In genomic region chr3:142963266-142964149, GRCh38 we compare ENCODE assay signal across 8 cellular contexts. TPM values are rescaled to one million over a fixed set of nuclear protein-coding genes. Genes with fewer than 3 reads are reported as not detected.
DNase-seq lines count a peak whose midpoint lies in the region; ATAC-seq lines count a peak whose summit lies in the region.

TSS of gene PAQR9 (minus strand) at chr3:142963674. CDS start at chr3:142963336, 338 bp downstream.

- H2BK120ac ChIP-seq in trophoblast cell (ENCODE audit: insufficient read depth, low read length, poor library complexity): no peak within 1 kb of the TSS

- H3K27me3 Mint-ChIP-seq in activated CD4-positive, alpha-beta memory T cell treated with anti-CD3 and anti-CD28 coated beads, Interleukin-2, amount 10 ng/mL, durations not matched to agents 7 days and 5 days: peaks cover 70% of the 10 kb centered on the region

- no peaks in the 10 kb centered on the region for H3K36me3 ChIP-seq in trophoblast cell (ENCODE audit: control insufficient read depth in 1 of 2, insufficient read depth in 2 of 2, low read length in 2 of 2)

- POLR2A ChIA-PET in activated CD4-positive, alpha-beta memory T cell treated with anti-CD3 and anti-CD28 coated beads, Interleukin-2, amount 10 ng/mL, durations not matched to agents 7 days and 5 days (lab: Charles Lee): interaction anchor here (0.5 to 1.1 kb wide), 2 partner anchors 14 to 19 kb away, joined by 3 to 4 read pairs; no protein-coding TSS in a partner anchor

- H3K9me3 ChIP-seq in trophoblast cell (ENCODE audit: insufficient read depth, low read depth, low read length): peaks cover 11% of the 10 kb centered on the region

- H3K9ac ChIP-seq in trophoblast cell (ENCODE audit: low read length): no peak within 1 kb of the TSS

- no peaks in the 10 kb centered on the region for H3K79me2 ChIP-seq in trophoblast cell (ENCODE audit: control insufficient read depth, insufficient read depth, low read length, poor library complexity)

- peak within 1 kb of the TSS; percentile 70 for H3K4me3 Mint-ChIP-seq in activated CD4-positive, alpha-beta memory T cell treated with anti-CD3 and anti-CD28 coated beads, Interleukin-2, amount 10 ng/mL, durations not matched to agents 7 days and 5 days

- no peaks in the 10 kb centered on the region for H3K36me3 Mint-ChIP-seq in activated CD4-positive, alpha-beta memory T cell treated with anti-CD3 and anti-CD28 coated beads, Interleukin-2, amount 10 ng/mL, durations not matched to agents 7 days and 5 days (ENCODE audit: low read depth)

- H3K4me1 Mint-ChIP-seq in activated CD4-positive, alpha-beta memory T cell treated with anti-CD3 and anti-CD28 coated beads, Interleukin-2, amount 10 ng/mL, durations not matched to agents 7 days and 5 days: peaks cover 15% of the 10 kb centered on the region

- DNase-seq in NCI-H748 (lab: John Stamatoyannopoulos, UW; ENCODE audit: unreplicated experiment) (peak; percentile 64), NCI-H748 treated with DMSO at 0.1 percent for 48 hours (lab: John Stamatoyannopoulos, UW) (no peak), germinal center (ENCODE audit: low spot score) (peak; percentile 29), trophoblast cell (peak; percentile 3 to 45), H4 (ENCODE audit: low spot score) (no peak)
- DNase-seq in activated CD4-positive, alpha-beta memory T cell treated with anti-CD3 and anti-CD28 coated beads, Interleukin-2, amount 10 ng/mL, durations not matched to agents 7 days and 5 days: no peak

- H3K14ac ChIP-seq in trophoblast cell (ENCODE audit: low read length): no peak within 1 kb of the TSS

- peaks cover 0 to 6% of the 10 kb centered on the region in 2 experiments for H3K4me1 ChIP-seq in trophoblast cell (ENCODE audit: control insufficient read depth in 1 of 2, insufficient read depth in 2 of 2, low read length in 2 of 2)

- no peak within 1 kb of the TSS for H3K23ac ChIP-seq in trophoblast cell (ENCODE audit: low read length)

- H2AK5ac ChIP-seq in trophoblast cell (ENCODE audit: low read length): no peak within 1 kb of the TSS

- no peak within 1 kb of the TSS for H3K27ac Mint-ChIP-seq in activated CD4-positive, alpha-beta memory T cell treated with anti-CD3 and anti-CD28 coated beads, Interleukin-2, amount 10 ng/mL, durations not matched to agents 7 days and 5 days

- H3K9me3 Mint-ChIP-seq in activated CD4-positive, alpha-beta memory T cell treated with anti-CD3 and anti-CD28 coated beads, Interleukin-2, amount 10 ng/mL, durations not matched to agents 7 days and 5 days: no peaks in the 10 kb centered on the region

- H3K4ac ChIP-seq in trophoblast cell (ENCODE audit: low read depth, low read length): no peak within 1 kb of the TSS

- CTCF ChIA-PET in activated CD4-positive, alpha-beta memory T cell treated with anti-CD3 and anti-CD28 coated beads, Interleukin-2, amount 10 ng/mL, durations not matched to agents 7 days and 5 days (lab: Charles Lee): interaction anchor here (0.5 to 0.8 kb wide), 2 partner anchors 14 to 247 kb away, joined by 3 read pairs; no protein-coding TSS in a partner anchor

- no peak within 1 kb of the TSS for H4K12ac ChIP-seq in trophoblast cell (ENCODE audit: low read depth, low read length)

- no peak within 1 kb of the TSS for H2BK12ac ChIP-seq in trophoblast cell (ENCODE audit: low read length)

- H3K27me3 ChIP-seq in trophoblast cell (ENCODE audit: insufficient read depth, low read length): peaks cover 25% of the 10 kb centered on the region

- WGBS in trophoblast cell (ENCODE audit: extremely low coverage, insufficient coverage, insufficient read length): no CpG with 5 or more reads among the region's 126 CpGs

- no peak within 1 kb of the TSS for H2BK5ac ChIP-seq in trophoblast cell (ENCODE audit: low read depth, low read length, poor library complexity)

- H3K18ac ChIP-seq in trophoblast cell (ENCODE audit: low read length): no peak within 1 kb of the TSS

- ATAC-seq in HG03175 (IDR thresholded peaks at IDR 0.05; ENCODE audit: unreplicated experiment): peak; percentile 59
- no peak for ATAC-seq in HG02840 (IDR thresholded peaks at IDR 0.05; ENCODE audit: low FRiP score, unreplicated experiment)

- peak within 1 kb of the TSS; percentile 95 for H3K4me2 ChIP-seq in trophoblast cell (ENCODE audit: low read length)

- H3K4me3 ChIP-seq in trophoblast cell (ENCODE audit: low read depth, low read length): peak within 1 kb of the TSS; percentile 80

- H4K91ac ChIP-seq in trophoblast cell (ENCODE audit: low read depth, low read length): no peak within 1 kb of the TSS

- no peak within 1 kb of the TSS for H3K27ac ChIP-seq in trophoblast cell (ENCODE audit: low read depth, low read length)

- H2AFZ ChIP-seq in trophoblast cell (ENCODE audit: insufficient read depth, low read length, poor library complexity): peak within 1 kb of the TSS; percentile 43

- H3K79me1 ChIP-seq in trophoblast cell (ENCODE audit: low read length): no peaks in the 10 kb centered on the region

- H4K8ac ChIP-seq in trophoblast cell (ENCODE audit: low read depth, low read length): no peak within 1 kb of the TSS

RNA-seq across cellular contexts. Expression of gene PAQR9, which starts in this region (rescaled TPM):
- total RNA-seq in activated CD4-positive, alpha-beta memory T cell treated with anti-CD3 and anti-CD28 coated beads, Interleukin-2, amount 10 ng/mL, durations not matched to agents 7 days and 5 days: not detected
- polyA plus RNA-seq in trophoblast cell (2013): 0.40 and 0.44 TPM in 2 replicates
- total RNA-seq in H4 (2014; rRNA removed; shearing (Covaris generic)): 0.21 TPM in 1 of 2 replicates, not detected in the other

Comparison
In these comparisons a context has a peak if more than half of its experiments do, and no peak if none do; other contexts are left out.
1. DNase-seq: peak in NCI-H748 (single experiment), germinal center (single experiment) and trophoblast cell (2 of 2); none in NCI-H748 treated with DMSO at 0.1 percent for 48 hours (single experiment), activated CD4-positive, alpha-beta memory T cell treated with anti-CD3 and anti-CD28 coated beads, Interleukin-2, amount 10 ng/mL, durations not matched to agents 7 days and 5 days (single experiment) and H4 (single experiment).